1 cellular context compared by ENCODE assay signal in the genomic region with DNA sequence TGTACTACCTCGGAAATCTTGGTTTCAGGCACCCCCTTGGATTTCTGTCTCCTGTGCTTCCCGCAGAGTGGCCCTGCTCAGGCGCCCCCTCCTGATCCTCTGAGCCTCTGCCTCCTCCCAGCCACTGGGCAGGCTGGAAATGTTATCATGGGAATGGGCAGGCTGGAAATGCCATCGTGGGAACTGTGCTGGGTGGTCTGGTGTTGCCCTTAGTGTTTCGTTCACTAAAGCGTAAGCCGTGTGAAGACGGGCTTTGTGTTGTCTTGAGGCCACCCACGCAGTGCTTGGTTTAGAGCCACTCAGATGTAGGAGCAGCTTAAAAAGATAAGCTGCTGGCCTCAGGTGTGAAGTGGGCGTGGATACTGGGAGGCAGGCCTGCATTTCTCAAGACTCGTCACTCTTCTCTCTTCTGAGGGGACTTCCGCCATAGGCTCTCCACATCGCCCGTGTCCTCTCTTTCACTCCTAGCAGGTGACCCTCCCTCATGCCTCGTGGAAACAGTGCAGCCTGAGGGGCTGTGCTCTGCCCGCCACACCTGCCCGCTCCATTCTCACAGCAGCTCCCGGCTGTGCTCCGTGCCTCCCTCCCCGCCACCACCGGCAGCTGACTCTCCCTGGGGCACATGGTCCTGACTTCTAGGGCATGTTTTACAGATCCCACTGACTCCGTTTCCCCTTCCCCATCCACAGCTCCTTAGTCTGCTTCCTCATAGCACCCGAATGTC.
TF ChIP-seq lines count a peak whose summit lies in the region.

No MANE protein-coding gene starts in this region.

TF ChIP-seq in GM12878, 131 proteins besides CTCF, POLR2A, EP300 and RAD21:
- TF ChIP-seq JUND (IDR thresholded peaks at IDR 0.05; ENCODE audit: low read depth, low read length) (no peak), NRF1 (conservative IDR thresholded peaks at IDR 0.05; ENCODE audit: low read depth, low read length) (no peak), RBBP5 (conservative IDR thresholded peaks at IDR 0.05) (no peak), USF2 (IDR thresholded peaks at IDR 0.05; ENCODE audit: borderline replicate concordance, low read depth, low read length) (no peak), IKZF1 (conservative IDR thresholded peaks at IDR 0.05) (no peak), CHD1 (IDR thresholded peaks at IDR 0.05; ENCODE audit: low read depth, low read length) (no peak), POLR2AphosphoS5 (IDR thresholded peaks at IDR 0.05; ENCODE audit: low read length) (no peak), E2F8 (IDR thresholded peaks at IDR 0.05; ENCODE audit: low read depth, partially characterized antibody) (no peak), YY1 (IDR thresholded peaks at IDR 0.05; ENCODE audit: low read depth, low read length) (no peak), POLR2AphosphoS2 (IDR thresholded peaks at IDR 0.05; ENCODE audit: low read depth, low read length) (no peak), FOXM1 (IDR thresholded peaks at IDR 0.05; ENCODE audit: low read depth, low read length) (no peak), CEBPZ (IDR thresholded peaks at IDR 0.05; ENCODE audit: low read depth, low read length) (no peak), ATF2 (IDR thresholded peaks at IDR 0.05; ENCODE audit: low read length) (no peak)
- TF ChIP-seq, protein P1, sequence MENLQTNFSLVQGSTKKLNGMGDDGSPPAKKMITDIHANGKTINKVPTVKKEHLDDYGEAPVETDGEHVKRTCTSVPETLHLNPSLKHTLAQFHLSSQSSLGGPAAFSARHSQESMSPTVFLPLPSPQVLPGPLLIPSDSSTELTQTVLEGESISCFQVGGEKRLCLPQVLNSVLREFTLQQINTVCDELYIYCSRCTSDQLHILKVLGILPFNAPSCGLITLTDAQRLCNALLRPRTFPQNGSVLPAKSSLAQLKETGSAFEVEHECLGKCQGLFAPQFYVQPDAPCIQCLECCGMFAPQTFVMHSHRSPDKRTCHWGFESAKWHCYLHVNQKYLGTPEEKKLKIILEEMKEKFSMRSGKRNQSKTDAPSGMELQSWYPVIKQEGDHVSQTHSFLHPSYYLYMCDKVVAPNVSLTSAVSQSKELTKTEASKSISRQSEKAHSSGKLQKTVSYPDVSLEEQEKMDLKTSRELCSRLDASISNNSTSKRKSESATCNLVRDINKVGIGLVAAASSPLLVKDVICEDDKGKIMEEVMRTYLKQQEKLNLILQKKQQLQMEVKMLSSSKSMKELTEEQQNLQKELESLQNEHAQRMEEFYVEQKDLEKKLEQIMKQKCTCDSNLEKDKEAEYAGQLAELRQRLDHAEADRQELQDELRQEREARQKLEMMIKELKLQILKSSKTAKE (IDR thresholded peaks at IDR 0.05; ENCODE audit: low read depth, poor library complexity, severe bottlenecking): no peak
TF ChIP-seq in GM12878: peak in this region for 0.
